In genomic region chrX:121754301-121754700, GRCh38 we compare ENCODE assay signal across 1 cellular context.
TF ChIP-seq lines count a peak whose summit lies in the region.

No MANE protein-coding gene starts in this region.

TF ChIP-seq in K562, 482 proteins besides CTCF, POLR2A, EP300 and RAD21 (continued from another document):
- TF ChIP-seq NKRF (IDR thresholded peaks at IDR 0.05; ENCODE audit: borderline replicate concordance) (no peak), ZNF224 (CRISPR knock-in tag; IDR thresholded peaks at IDR 0.05) (no peak), TCF7 (IDR thresholded peaks at IDR 0.05; ENCODE audit: borderline replicate concordance) (0 out of 2 replicates have a peak, but pooled peaks have one; percentile 46), MTA2 (IDR thresholded peaks at IDR 0.05; ENCODE audit: low read depth) (0 out of 2 replicates have a peak, but pooled peaks have one; percentile 25), MEIS2 (IDR thresholded peaks at IDR 0.05; ENCODE audit: partially characterized antibody) (peak; percentile 28), HDGF (IDR thresholded peaks at IDR 0.05) (no peak), CBFA2T3 (IDR thresholded peaks at IDR 0.05) (peak; percentile 67), FOS (IDR thresholded peaks at IDR 0.05; ENCODE audit: extremely low read depth, insufficient read length) (no peak), PHB2 (IDR thresholded peaks at IDR 0.05; ENCODE audit: low read depth) (no peak), FOXM1 (IDR thresholded peaks at IDR 0.05; ENCODE audit: low read depth) (0 out of 2 replicates have a peak, but pooled peaks have one; percentile 12), FOXM1 (CRISPR knock-in tag; IDR thresholded peaks at IDR 0.05; ENCODE audit: low read depth) (no peak), HDAC2 (IDR thresholded peaks at IDR 0.05) (no peak), RBM15 (IDR thresholded peaks at IDR 0.05; ENCODE audit: insufficient read depth, low read length) (no peak), KDM1A (IDR thresholded peaks at IDR 0.05) (peak in 1 of 2 experiments; percentile 23; a peak in 1 of 4 replicates), LEF1 (IDR thresholded peaks at IDR 0.05) (peak; percentile 59), NCOR1 (IDR thresholded peaks at IDR 0.05) (0 out of 2 replicates have a peak, but pooled peaks have one; percentile 23), ZEB2 (IDR thresholded peaks at IDR 0.05) (peak; percentile 66; the same call in 1 of the 2 replicates), ZNF518B (CRISPR knock-in tag; IDR thresholded peaks at IDR 0.05) (no peak), ZNF561 (CRISPR knock-in tag; conservative IDR thresholded peaks at IDR 0.05) (no peak), TRIM24 (IDR thresholded peaks at IDR 0.05) (no peak), ARHGAP35 (IDR thresholded peaks at IDR 0.05; ENCODE audit: partially characterized antibody) (no peak), ETS1 (conservative IDR thresholded peaks at IDR 0.05; ENCODE audit: control insufficient read depth, low read depth, low read length) (no peak), SOX6 (IDR thresholded peaks at IDR 0.05) (peak; percentile 44; the same call in 1 of the 2 replicates), SMARCA4 (IDR thresholded peaks at IDR 0.05) (0 out of 2 replicates have a peak, but pooled peaks have one; percentile 24), AFF4 (CRISPR knock-in tag; IDR thresholded peaks at IDR 0.05) (no peak), TCF3 (CRISPR knock-in tag; IDR thresholded peaks at IDR 0.05) (no peak), TEAD4 (IDR thresholded peaks at IDR 0.05; ENCODE audit: low read length) (peak; percentile 55), TEAD4 (CRISPR knock-in tag; IDR thresholded peaks at IDR 0.05; ENCODE audit: borderline replicate concordance) (no peak), ZNF41 (CRISPR knock-in tag; conservative IDR thresholded peaks at IDR 0.05) (no peak), ZNF24 (IDR thresholded peaks at IDR 0.05) (no peak), NFE2 (IDR thresholded peaks at IDR 0.05; ENCODE audit: low read depth) (peak; percentile 66), MYBL2 (IDR thresholded peaks at IDR 0.05; ENCODE audit: low read depth) (no peak), MYBL2 (CRISPR knock-in tag; IDR thresholded peaks at IDR 0.05; ENCODE audit: borderline replicate concordance) (no peak), TAL1 (IDR thresholded peaks at IDR 0.05) (peak; percentile 67), OTX1 (CRISPR knock-in tag; IDR thresholded peaks at IDR 0.05) (no peak), CBFA2T2 (conservative IDR thresholded peaks at IDR 0.05) (peak; percentile 53), PKNOX1 (IDR thresholded peaks at IDR 0.05) (0 out of 2 replicates have a peak, but pooled peaks have one; percentile 7), GABPB1 (CRISPR knock-in tag; IDR thresholded peaks at IDR 0.05) (no peak), ARID4B (CRISPR knock-in tag; IDR thresholded peaks at IDR 0.05) (no peak), MAFG (tag; conservative IDR thresholded peaks at IDR 0.05) (0 out of 2 replicates have a peak, but pooled peaks have one; percentile 5)
TF ChIP-seq in K562: peak in this region for 18.
